23 cellular contexts compared by ENCODE assay signal in the genomic region with DNA sequence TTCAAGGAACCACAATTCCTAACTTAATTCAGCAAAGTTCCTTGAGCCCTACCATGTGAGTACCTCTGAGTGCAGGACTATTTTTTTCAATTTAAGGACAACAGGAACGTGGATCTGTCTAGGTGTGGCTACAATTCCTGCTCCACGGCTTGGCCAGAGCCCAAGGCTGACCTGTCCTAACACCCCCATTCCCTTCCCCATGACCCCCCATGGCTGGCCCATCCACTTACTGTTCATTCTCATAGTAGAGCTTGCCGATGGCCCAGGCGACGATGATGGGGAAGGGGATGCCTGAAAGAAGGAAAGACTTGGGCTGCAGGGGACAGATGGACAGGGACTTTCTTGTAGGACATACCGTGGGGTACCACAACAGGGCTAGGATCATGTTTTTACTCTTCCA. TPM values are rescaled to one million over a fixed set of nuclear protein-coding genes. Genes with fewer than 3 reads are reported as not detected.
A peak's percentile ranks its signal among the peaks of the same experiment; 100 is the strongest.
DNase-seq lines count a peak whose midpoint lies in the region; ATAC-seq, FAIRE-seq and TF ChIP-seq lines count a peak whose summit lies in the region.
"Had no signal": no experiment of that assay in that cellular context is flagged by ENCODE, and none has a peak within 500 bp of the region (broad histone marks: within the 10 kb centered on the region; RNA-seq: fewer than 3 reads in every experiment).

No MANE protein-coding gene starts in this region.

- no peak overlapping the region for H3K27ac ChIP-seq in RWPE2 (ENCODE audit: poor library complexity, severe bottlenecking)
- H3K27ac ChIP-seq: A549, GM23248 had no signal

- H3K27me3 Mint-ChIP-seq in Calu3 (ENCODE audit: unreplicated experiment): peaks cover 69% of the 10 kb centered on the region
- H3K27me3 Mint-ChIP-seq: CD4-positive, alpha-beta T cell had no signal

- H3K4me1 Mint-ChIP-seq in Calu3 (ENCODE audit: low read depth, unreplicated experiment): no peaks in the 10 kb centered on the region
- H3K4me1 Mint-ChIP-seq: CD8-positive, alpha-beta memory T cell had no signal

- FAIRE-seq in H54 (lab: Jason Lieb, UNC): no peak
- FAIRE-seq: A549, G401.6, GM19239, H1 had no signal

- H3K36me3 Mint-ChIP-seq in Calu3 (ENCODE audit: insufficient read depth, unreplicated experiment): peaks cover 7% of the 10 kb centered on the region
- H3K36me3 Mint-ChIP-seq: CD14-positive monocyte; CD8-positive, alpha-beta memory T cell had no signal

- no peak for TF ChIP-seq POLR2A in H54 (IDR thresholded peaks at IDR 0.05; ENCODE audit: low read depth, low read length)

- H3K27me3 ChIP-seq in RWPE2 (ENCODE audit: insufficient read depth, poor library complexity, severe bottlenecking): peaks cover 4% of the 10 kb centered on the region
- H3K27me3 ChIP-seq: BE2C; BLaER1 treated with 17β-estradiol and CSF1 and Interleukin-3, amounts not matched to agents 10 nM and 100 nM had no signal

- H3K4me3 Mint-ChIP-seq in Calu3 (ENCODE audit: low read depth, unreplicated experiment): no peak overlapping the region
- H3K4me3 Mint-ChIP-seq: CD14-positive monocyte; CD4-positive, alpha-beta T cell; CD8-positive, alpha-beta memory T cell; H9; HFFc6 had no signal

- intact Hi-C loops in Calu3 (cut with micrococcal nuclease; ENCODE audit: unreplicated experiment): no loop called here
- intact Hi-C loops in posterior vena cava (cut with DNase I): no loop called here

- TSS peak; percentile 21 for BruUV-seq in Calu3 (replicated peaks; lab: Mats Ljungman, UMichigan)

- H3K4me3 ChIP-seq in RWPE2 (ENCODE audit: severe bottlenecking): no peak overlapping the region
- H3K4me3 ChIP-seq: A549; BLaER1 treated with 17β-estradiol and CSF1 and Interleukin-3, amounts not matched to agents 10 nM and 100 nM; GM23248 had no signal

- H3K27ac Mint-ChIP-seq in Calu3 (ENCODE audit: unreplicated experiment): no peak overlapping the region
- H3K27ac Mint-ChIP-seq: CD14-positive monocyte; CD4-positive, alpha-beta T cell; CD8-positive, alpha-beta memory T cell; H9; HFFc6 had no signal

- no peaks in the 10 kb centered on the region for H3K9me3 Mint-ChIP-seq in Calu3 (ENCODE audit: low read depth, unreplicated experiment)
- H3K9me3 Mint-ChIP-seq: CD4-positive, alpha-beta T cell; CD8-positive, alpha-beta memory T cell; H9; HFFc6 had no signal

- H3K9me3 ChIP-seq in RWPE2 (ENCODE audit: severe bottlenecking): no peaks in the 10 kb centered on the region
- H3K9me3 ChIP-seq: A549; BE2C; BLaER1 treated with 17β-estradiol and CSF1 and Interleukin-3, amounts not matched to agents 10 nM and 100 nM had no signal

- H3K4me1 ChIP-seq in RWPE2 (ENCODE audit: insufficient read depth, poor library complexity, severe bottlenecking): no peaks in the 10 kb centered on the region
- H3K4me1 ChIP-seq: A549 had no signal

- CTCF ChIA-PET in Calu3 (lab: Charles Lee): interaction anchor here (0.6 to 1.1 kb wide), 3 partner anchors 10 to 400 kb away, joined by 3 read pairs; no protein-coding TSS in a partner anchor

- no peak for DNase-seq in Calu3
- peak; percentile 47 for DNase-seq in RWPE2 (ENCODE audit: low spot score)
- peak; percentile 68 for DNase-seq in posterior vena cava (ENCODE audit: low spot score)
- DNase-seq in H54 (ENCODE audit: insufficient read length, low spot score): no peak
- no peak for DNase-seq in NCI-H2029 (lab: John Stamatoyannopoulos, UW)
- DNase-seq in activated CD4-positive, CD25-positive, alpha-beta regulatory T cell treated with anti-CD3 and anti-CD28 coated beads, Interleukin-2, amount 50 U/mL, for 72 hours: no peak
- DNase-seq: 8988T; ACHN; AML-193; BE2C; CD4-positive, alpha-beta T cell; DMS53; DND-41; GM23248; H9; HFFc6 had no signal

- no peaks in the 10 kb centered on the region for H3K36me3 ChIP-seq in RWPE2 (ENCODE audit: low read depth)
- H3K36me3 ChIP-seq: BE2C; BLaER1 treated with 17β-estradiol and CSF1 and Interleukin-3, amounts not matched to agents 10 nM and 100 nM had no signal

- no peak for ATAC-seq in RWPE2 (ENCODE audit: low read depth)
- ATAC-seq: A549 had no signal

- TF ChIP-seq CTCF in Calu3 (IDR thresholded peaks at IDR 0.05; ENCODE audit: unreplicated experiment): no peak
- TF ChIP-seq CTCF in RWPE2 (IDR thresholded peaks at IDR 0.05; ENCODE audit: poor library complexity, severe bottlenecking): no peak

RNA-seq across cellular contexts. Expression of a gene that starts 20.3 kb away (rescaled TPM):
- total RNA-seq in Calu3 (2022) (not detected in 2 replicates), posterior vena cava (under 1 TPM; 0.10 to 0.60 TPM)
- total RNA-seq: CD4-positive, alpha-beta T cell; CD8-positive, alpha-beta memory T cell; GM23248; HFFc6 had no signal

Comparison
In these comparisons a context has a peak if more than half of its experiments do, and no peak if none do; other contexts are left out.
1. DNase-seq: peak in RWPE2 (single experiment) and posterior vena cava (single experiment); none in Calu3 (single experiment), H54 (single experiment), NCI-H2029 (single experiment) and activated CD4-positive, CD25-positive, alpha-beta regulatory T cell treated with anti-CD3 and anti-CD28 coated beads, Interleukin-2, amount 50 U/mL, for 72 hours (single experiment).